ENCODE assay signal across 15 cellular contexts in the genomic region with DNA sequence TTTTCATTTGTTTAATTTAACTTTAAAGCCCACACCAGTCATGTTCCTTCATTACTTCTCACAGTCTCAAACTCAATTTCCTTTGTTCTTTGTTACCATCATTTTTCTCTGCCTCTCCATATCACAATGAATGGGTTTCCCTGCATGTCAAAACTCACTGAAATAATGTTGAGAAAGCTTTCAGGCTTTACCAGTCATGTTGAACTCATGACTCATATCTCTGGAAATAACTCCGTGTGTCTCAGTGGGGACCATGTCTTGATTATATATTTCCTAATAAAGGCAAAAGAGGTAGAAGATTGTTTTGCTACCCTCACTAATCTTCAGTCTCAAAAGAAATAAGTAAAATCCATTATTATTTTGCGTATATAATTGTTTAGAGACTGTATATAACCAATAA.
A peak's percentile ranks its signal among the peaks of the same experiment; 100 is the strongest.
DNase-seq lines count a peak whose midpoint lies in the region; ATAC-seq and TF ChIP-seq lines count a peak whose summit lies in the region.
"Had no signal": no experiment of that assay in that cellular context is flagged by ENCODE, and none has a peak within 500 bp of the region (broad histone marks: within the 10 kb centered on the region; RNA-seq: fewer than 3 reads in every experiment).

No MANE protein-coding gene starts in this region.

- H3F3A ChIP-seq in PC-3 (ENCODE audit: low read length, unreplicated experiment), result no peaks in the 10 kb centered on the region

- CTCF ChIA-PET in PC-3 (lab: Charles Lee), result no interaction called here

- no peaks in the 10 kb centered on the region for H3K36me3 ChIP-seq in PC-3 (ENCODE audit: low read depth, low read length)
- no peaks in the 10 kb centered on the region for H3K36me3 ChIP-seq in muscle layer of duodenum (ENCODE audit: control insufficient read depth in 1 of 2, insufficient read depth in 2 of 2, low read length in 2 of 2)

- no peak overlapping the region for H3K9ac ChIP-seq in PC-3 (ENCODE audit: low read length)

- H3K27ac ChIP-seq in PC-3 (ENCODE audit: low read length) (no peak overlapping the region), muscle layer of duodenum (ENCODE audit: low read length) (peak overlapping the region; percentile 71)
- H3K27ac ChIP-seq: testis had no signal

- peak; percentile 67 for DNase-seq in AG10803 (ENCODE audit: low read depth)
- DNase-seq in PC-3, result peak; percentile 35
- DNase-seq in central memory CD4-positive, alpha-beta T cell, result no peak
- no peak for DNase-seq in activated effector memory CD4-positive, alpha-beta T cell treated with Interleukin-2 at 50 U/mL for 16 hours
- no peak for DNase-seq in HuH-7.5 (ENCODE audit: low spot score)
- DNase-seq: activated CD8-positive, alpha-beta T cell treated with anti-CD3 and anti-CD28 coated beads for 36 hours; GDM1; NCI-H1930; nucleus accumbens; T-helper 2 cell; testis had no signal

- H3K79me2 ChIP-seq in PC-3 (ENCODE audit: low read length), result no peaks in the 10 kb centered on the region

- no peak overlapping the region for H3K4me3 ChIP-seq in AG10803 (ENCODE audit: low read length)
- H3K4me3 ChIP-seq in PC-3 (ENCODE audit: low read length), result no peak overlapping the region
- no peak overlapping the region for H3K4me3 ChIP-seq in muscle layer of duodenum (ENCODE audit: low read depth in 1 of 2, low read length in 2 of 2)
- H3K4me3 ChIP-seq: testis had no signal

- H3K9me3 ChIP-seq in PC-3 (ENCODE audit: low read length), result no peaks in the 10 kb centered on the region
- no peaks in the 10 kb centered on the region for H3K9me3 ChIP-seq in muscle layer of duodenum (ENCODE audit: control insufficient read depth in 1 of 2, low read length in 2 of 2)
- H3K9me3 ChIP-seq: testis had no signal

- peak; percentile 27; the same call in 1 of the 2 replicates for ATAC-seq in PC-3
- ATAC-seq in esophagus mucosa, result peak; percentile 77
- ATAC-seq in HG02571 (IDR thresholded peaks at IDR 0.05; ENCODE audit: unreplicated experiment), result no peak
- ATAC-seq: activated CD8-positive, alpha-beta T cell treated with anti-CD3 and anti-CD28 coated beads for 36 hours; activated naive CD4-positive, alpha-beta T cell treated with anti-CD3 and anti-CD28 coated beads, Interleukin-2, amount 50 U/mL, for 72 hours had no signal

- H3K4me1 ChIP-seq in PC-3 (ENCODE audit: insufficient read depth, low read length), result peaks cover 12% of the 10 kb centered on the region; the same call in 1 of the 2 replicates
- peaks cover 0 to 27% of the 10 kb centered on the region in 2 donors for H3K4me1 ChIP-seq in muscle layer of duodenum (ENCODE audit: control insufficient read depth in 1 of 2, insufficient read depth in 2 of 2, low read length in 2 of 2)
- H3K4me1 ChIP-seq: testis had no signal

- no peaks in the 10 kb centered on the region for H3K27me3 ChIP-seq in PC-3 (ENCODE audit: low read length)
- H3K27me3 ChIP-seq in muscle layer of duodenum (ENCODE audit: low read depth, low read length), result no peaks in the 10 kb centered on the region
- H3K27me3 ChIP-seq: testis had no signal

- H2AFZ ChIP-seq in PC-3 (ENCODE audit: low read length), result no peak overlapping the region

- POLR2A ChIA-PET in PC-3 (lab: Charles Lee; ENCODE audit: unreplicated experiment), result no interaction called here

- no TSS peak for BruUV-seq in PC-3 (replicated peaks; lab: Mats Ljungman, UMichigan)

- H3K9me2 ChIP-seq in PC-3 (replicated peaks; ENCODE audit: low read length), result no peaks in the 10 kb centered on the region

- H3K4me2 ChIP-seq in PC-3 (ENCODE audit: low read length), result no peak overlapping the region

- H4K20me1 ChIP-seq in PC-3 (ENCODE audit: low read length), result no peaks in the 10 kb centered on the region

- TF ChIP-seq CTCF in AG10803 (conservative IDR thresholded peaks at IDR 0.05; ENCODE audit: low read length) (no peak), PC-3 (conservative IDR thresholded peaks at IDR 0.05; ENCODE audit: low read depth, low read length) (no peak)

- intact Hi-C loops in PC-3 (cut with micrococcal nuclease), result no loop called here

Comparison
In these comparisons a context has a peak if more than half of its experiments do, and no peak if none do; other contexts are left out.
1. DNase-seq: peak in AG10803 (single experiment) and PC-3 (single experiment); none in central memory CD4-positive, alpha-beta T cell (single experiment), activated effector memory CD4-positive, alpha-beta T cell treated with Interleukin-2 at 50 U/mL for 16 hours (single experiment) and HuH-7.5 (single experiment).